In genomic region chr3:120093923-120094775, GRCh38 we compare ENCODE assay signal across 8 cellular contexts. TPM values are rescaled to one million over a fixed set of nuclear protein-coding genes. Genes with fewer than 3 reads are reported as not detected.
A peak's percentile ranks its signal among the peaks of the same experiment; 100 is the strongest.
DNase-seq lines count a peak whose midpoint lies in the region; ATAC-seq lines count a peak whose summit lies in the region.

GSK3B (minus strand) TSS chr3:120094447; CDS start chr3:120093434, 1,013 bp downstream.

- H3K9me3 ChIP-seq in adipocyte (ENCODE audit: control insufficient read depth, low read length): no peaks in the 10 kb centered on the region

- peaks cover 6% of the 10 kb centered on the region for H3K36me3 ChIP-seq in adipocyte (ENCODE audit: control insufficient read depth, insufficient read depth, low read length, severe bottlenecking)

- DNase-seq in Daoy (ENCODE audit: low read depth) (peak; percentile 100), KG1 (lab: John Stamatoyannopoulos, UW) (peak; percentile 83), SKM-1 (lab: John Stamatoyannopoulos, UW; ENCODE audit: unreplicated experiment) (peak; percentile 100), adipocyte (ENCODE audit: low read depth) (peak; percentile 91), cardiac septum (ENCODE audit: low spot score) (no peak), pulmonary artery endothelial cell (ENCODE audit: low read depth, low spot score) (no peak), NCI-H510A treated with DMSO at 0.1 percent for 48 hours (lab: John Stamatoyannopoulos, UW) (no peak)

- peak; percentile 2 for ATAC-seq in GM21576 (IDR thresholded peaks at IDR 0.05; ENCODE audit: unreplicated experiment)

- peaks cover 18% of the 10 kb centered on the region for H3K4me1 ChIP-seq in adipocyte (ENCODE audit: control insufficient read depth, insufficient read depth, low read length)

- no peaks in the 10 kb centered on the region for H3K27me3 ChIP-seq in adipocyte (replicated peaks; ENCODE audit: control insufficient read depth, insufficient read depth, low read length)

- intact Hi-C loops in cardiac septum (cut with DNase I): loop anchor here (2.0 to 10.0 kb wide), 6 partner anchors 59 to 651 kb away; partner anchors contain the start of genes GTF2E1, LRRC58 and RABL3

- peak within 1 kb of the TSS; percentile 97 for H3K4me3 ChIP-seq in adipocyte (ENCODE audit: low read length)

- peak within 1 kb of the TSS; percentile 100 for H3K9ac ChIP-seq in adipocyte (ENCODE audit: low read length)

RNA-seq across cellular contexts. Expression of gene GSK3B, which starts in this region (rescaled TPM):
- 53.7 and 56.2 TPM in 2 replicates for total RNA-seq in Daoy (2014; rRNA removed; shearing (Covaris generic))
- total RNA-seq in cardiac septum: 46.8 TPM
- total RNA-seq in pulmonary artery endothelial cell: 43.7 and 47.7 TPM in 2 replicates

Comparison
In these comparisons a context has a peak if more than half of its experiments do, and no peak if none do; other contexts are left out.
1. DNase-seq: peak in Daoy (single experiment), KG1 (single experiment), SKM-1 (single experiment) and adipocyte (single experiment); none in cardiac septum (single experiment), pulmonary artery endothelial cell (single experiment) and NCI-H510A treated with DMSO at 0.1 percent for 48 hours (single experiment).